26 cellular contexts compared by ENCODE assay signal in the genomic region with DNA sequence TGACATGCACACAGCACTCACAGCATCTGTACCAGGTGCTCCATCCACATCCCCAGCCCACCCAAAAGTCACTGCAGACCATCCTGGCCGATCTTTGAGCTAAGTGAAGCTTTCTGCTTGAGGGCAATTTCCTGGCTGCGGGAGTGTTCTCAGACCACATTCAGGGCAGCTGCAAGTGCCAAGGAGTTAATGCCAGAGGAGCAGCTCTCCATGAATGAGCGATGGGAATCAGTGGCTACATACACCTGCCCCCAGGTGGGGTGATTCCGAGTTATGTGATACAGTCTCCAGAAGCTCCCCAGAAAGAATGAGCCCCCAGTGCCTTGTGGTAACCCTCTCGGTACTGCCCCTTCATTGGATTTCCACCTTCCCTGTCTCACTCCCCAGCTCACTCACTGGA.
"Had no signal": no experiment of that assay in that cellular context is flagged by ENCODE, and none has a peak within 500 bp of the region (broad histone marks: within the 10 kb centered on the region; RNA-seq: fewer than 3 reads in every experiment).

No MANE protein-coding gene starts in this region.

- H3K4me1 Mint-ChIP-seq: activated CD4-positive, alpha-beta T cell treated with anti-CD3 and anti-CD28 coated beads, Interleukin-2, amount 10 ng/mL, durations not matched to agents 24 days and 14 days; activated T-helper 17 cell treated with anti-CD3 and anti-CD28 coated beads, Interleukin-2, amount 50 U/mL, for 72 hours had no signal

- H3K9me3 ChIP-seq: gastrocnemius medialis, left ventricle myocardium inferior, mucosa of descending colon, right lobe of liver, suprapubic skin had no signal

- H3K4me3 ChIP-seq: gastrocnemius medialis, left ventricle myocardium inferior, lung, mucosa of descending colon, right lobe of liver, suprapubic skin, tibial artery had no signal

- H3K27ac Mint-ChIP-seq: activated CD4-positive, alpha-beta memory T cell treated with anti-CD3 and anti-CD28 coated beads for 36 hours; activated CD4-positive, alpha-beta T cell treated with anti-CD3 and anti-CD28 coated beads, Interleukin-2, amount 10 ng/mL, durations not matched to agents 24 days and 14 days; activated naive CD4-positive, alpha-beta T cell treated with anti-CD3 and anti-CD28 coated beads, Interleukin-2, amount 50 U/mL, for 72 hours; activated T-cell treated with anti-CD3 and anti-CD28 coated beads, Interleukin-2, amount 50 U/mL, for 24 hours; activated T-helper 17 cell treated with anti-CD3 and anti-CD28 coated beads, Interleukin-2, amount 50 U/mL, for 72 hours; nephron; progenitor cell of endocrine pancreas; stimulated activated naive B cell treated with anti-CD40 and anti-IgM and Interleukin-4, amounts not matched to agents 10 μg/mL and 1 μg/mL and 100 μg/mL, for 72 hours had no signal

- ATAC-seq: activated naive CD4-positive, alpha-beta T cell treated with anti-CD3 and anti-CD28 coated beads, Interleukin-2, amount 50 U/mL, for 72 hours; activated T-helper 17 cell treated with anti-CD3 and anti-CD28 coated beads, Interleukin-2, amount 50 U/mL, for 72 hours; gastrocnemius medialis; mucosa of descending colon; right lobe of liver; stimulated activated naive B cell treated with anti-CD40 and anti-IgM and Interleukin-4, amounts not matched to agents 10 μg/mL and 1 μg/mL and 100 μg/mL, for 72 hours had no signal

- DNase-seq: activated CD4-positive, alpha-beta memory T cell treated with anti-CD3 and anti-CD28 coated beads for 36 hours; activated CD4-positive, alpha-beta T cell treated with anti-CD3 and anti-CD28 coated beads, Interleukin-2, amount 10 ng/mL, durations not matched to agents 24 days and 14 days; activated CD4-positive, CD25-positive, alpha-beta regulatory T cell treated with anti-CD3 and anti-CD28 coated beads, Interleukin-2, amount 50 U/mL, for 72 hours; activated CD8-positive, alpha-beta memory T cell treated with anti-CD3 and anti-CD28 coated beads, Interleukin-2, amount 50 U/mL, for 48 hours; activated gamma-delta T cell treated with Interleukin-2 at 50 U/mL for 16 hours; activated T-cell treated with anti-CD3 and anti-CD28 coated beads, Interleukin-2, amount 50 U/mL, for 24 hours; effector memory CD4-positive, alpha-beta T cell; erythroblast; gastrocnemius medialis; glutamatergic neuron; left ventricle myocardium inferior; mesendoderm; mucosa of descending colon; right lobe of liver; small intestine; stimulated activated CD4-positive, alpha-beta T cell treated with anti-CD3 and anti-CD28 coated beads, Interleukin-1b, Interleukin-23, amount 100 ng/mL, for 48 hours; stimulated activated naive B cell treated with anti-CD40 and anti-IgM and Interleukin-4, amounts not matched to agents 10 μg/mL and 1 μg/mL and 100 μg/mL, for 72 hours; T-helper 2 cell had no signal

- H3K27ac ChIP-seq: gastrocnemius medialis, left ventricle myocardium inferior, right lobe of liver, suprapubic skin, tibial artery had no signal

- H3K4me3 Mint-ChIP-seq: activated CD4-positive, alpha-beta memory T cell treated with anti-CD3 and anti-CD28 coated beads for 36 hours; activated CD4-positive, alpha-beta T cell treated with anti-CD3 and anti-CD28 coated beads, Interleukin-2, amount 10 ng/mL, durations not matched to agents 24 days and 14 days; activated T-cell treated with anti-CD3 and anti-CD28 coated beads, Interleukin-2, amount 50 U/mL, for 24 hours; activated T-helper 17 cell treated with anti-CD3 and anti-CD28 coated beads, Interleukin-2, amount 50 U/mL, for 72 hours; central memory CD8-positive, alpha-beta T cell; nephron; stimulated activated naive B cell treated with anti-CD40 and anti-IgM and Interleukin-4, amounts not matched to agents 10 μg/mL and 1 μg/mL and 100 μg/mL, for 72 hours had no signal

- H3K36me3 Mint-ChIP-seq: activated CD4-positive, alpha-beta memory T cell treated with anti-CD3 and anti-CD28 coated beads for 36 hours; stimulated activated naive B cell treated with anti-CD40 and anti-IgM and Interleukin-4, amounts not matched to agents 10 μg/mL and 1 μg/mL and 100 μg/mL, for 72 hours had no signal

- H3K9me3 Mint-ChIP-seq: activated CD4-positive, alpha-beta memory T cell treated with anti-CD3 and anti-CD28 coated beads for 36 hours; activated T-helper 17 cell treated with anti-CD3 and anti-CD28 coated beads, Interleukin-2, amount 50 U/mL, for 72 hours; central memory CD8-positive, alpha-beta T cell had no signal

- H3K4me1 ChIP-seq: gastrocnemius medialis, right lobe of liver had no signal

- H3K36me3 ChIP-seq: gastrocnemius medialis, left ventricle myocardium inferior, right lobe of liver, suprapubic skin, tibial artery had no signal
